In the genomic region with DNA sequence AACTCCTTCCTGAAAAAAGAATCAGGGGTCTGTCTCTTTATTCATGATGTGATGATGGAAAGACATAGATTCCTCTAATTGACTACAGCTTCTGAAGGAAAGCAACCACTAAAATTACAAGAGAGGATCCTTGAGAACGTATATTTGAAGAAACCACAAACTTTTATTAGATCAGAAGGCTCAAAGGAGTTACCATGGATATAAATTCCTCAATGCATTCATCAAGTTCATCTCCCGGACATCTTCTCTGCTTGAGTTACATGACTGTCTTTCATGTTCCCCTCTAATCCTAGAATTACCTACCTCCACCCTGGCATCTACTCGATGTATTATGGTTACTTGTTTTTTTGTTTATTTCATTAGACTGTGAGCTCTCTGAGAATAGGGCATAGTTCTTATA, we compare ENCODE assay signal across 24 cellular contexts.
"Had no signal": no experiment of that assay in that cellular context is flagged by ENCODE, and none has a peak within 500 bp of the region (broad histone marks: within the 10 kb centered on the region; RNA-seq: fewer than 3 reads in every experiment).

No MANE protein-coding gene starts in this region.

- H3K4me1 Mint-ChIP-seq: naive thymus-derived CD4-positive, alpha-beta T cell; neural progenitor cell; stimulated activated naive B cell treated with anti-CD40 and anti-IgM and Interleukin-4, amounts not matched to agents 10 μg/mL and 1 μg/mL and 100 μg/mL, for 72 hours had no signal

- H3K4me3 Mint-ChIP-seq: naive thymus-derived CD4-positive, alpha-beta T cell; nephron; neural progenitor cell; stimulated activated naive B cell treated with anti-CD40 and anti-IgM and Interleukin-4, amounts not matched to agents 10 μg/mL and 1 μg/mL and 100 μg/mL, for 72 hours; stimulated activated naive CD8-positive, alpha-beta T cell treated with anti-CD3 and anti-CD28 coated beads, Interleukin-15, Interleukin-2, amounts not matched to agents 100 ng/mL and 50 ng/mL, for 24 hours had no signal

- H3K9me3 ChIP-seq: gastrocnemius medialis, prostate gland, thoracic aorta, upper lobe of left lung had no signal

- H3K27me3 Mint-ChIP-seq: naive thymus-derived CD4-positive, alpha-beta T cell; stimulated activated naive B cell treated with anti-CD40 and anti-IgM and Interleukin-4, amounts not matched to agents 10 μg/mL and 1 μg/mL and 100 μg/mL, for 72 hours; stimulated activated naive CD8-positive, alpha-beta T cell treated with anti-CD3 and anti-CD28 coated beads, Interleukin-15, Interleukin-2, amounts not matched to agents 100 ng/mL and 50 ng/mL, for 24 hours had no signal

- H3K36me3 Mint-ChIP-seq: naive thymus-derived CD4-positive, alpha-beta T cell; neural progenitor cell; stimulated activated naive B cell treated with anti-CD40 and anti-IgM and Interleukin-4, amounts not matched to agents 10 μg/mL and 1 μg/mL and 100 μg/mL, for 72 hours had no signal

- H3K27ac ChIP-seq: coronary artery, esophagus muscularis mucosa, gastrocnemius medialis, left lung, neural progenitor cell, parathyroid adenoma, prostate gland, right atrium auricular region, thoracic aorta, tibial nerve, upper lobe of left lung had no signal

- DNase-seq: dermis blood vessel endothelial cell; effector memory CD4-positive, alpha-beta T cell; gastrocnemius medialis; head of caudate nucleus; left cardiac atrium; left lung; mesenchymal stem cell; midbrain; naive thymus-derived CD4-positive, alpha-beta T cell; stimulated activated CD4-positive, alpha-beta T cell treated with anti-CD3 and anti-CD28 coated beads, Interleukin-15, amount 100 ng/mL, for 24 hours; stimulated activated CD4-positive, alpha-beta T cell treated with anti-CD3 and anti-CD28 coated beads, Interleukin-2, amount 100 ng/mL, for 48 hours; stimulated activated naive B cell treated with anti-CD40 and anti-IgM and Interleukin-4, amounts not matched to agents 10 μg/mL and 1 μg/mL and 100 μg/mL, for 72 hours; upper lobe of left lung had no signal

- H3K36me3 ChIP-seq: esophagus muscularis mucosa, gastrocnemius medialis, left lung, neural progenitor cell, prostate gland, right atrium auricular region, thoracic aorta, tibial nerve, upper lobe of left lung had no signal

- ATAC-seq: gastrocnemius medialis; left cardiac atrium; left lung; naive thymus-derived CD4-positive, alpha-beta T cell; sciatic nerve; stimulated activated naive B cell treated with anti-CD40 and anti-IgM and Interleukin-4, amounts not matched to agents 10 μg/mL and 1 μg/mL and 100 μg/mL, for 72 hours had no signal

- H3K9me3 Mint-ChIP-seq: nephron; neural progenitor cell; stimulated activated naive B cell treated with anti-CD40 and anti-IgM and Interleukin-4, amounts not matched to agents 10 μg/mL and 1 μg/mL and 100 μg/mL, for 72 hours had no signal

- H3K27ac Mint-ChIP-seq: naive thymus-derived CD4-positive, alpha-beta T cell; nephron; neural progenitor cell; stimulated activated naive B cell treated with anti-CD40 and anti-IgM and Interleukin-4, amounts not matched to agents 10 μg/mL and 1 μg/mL and 100 μg/mL, for 72 hours; stimulated activated naive CD8-positive, alpha-beta T cell treated with anti-CD3 and anti-CD28 coated beads, Interleukin-15, Interleukin-2, amounts not matched to agents 100 ng/mL and 50 ng/mL, for 24 hours had no signal

- H3K4me3 ChIP-seq: coronary artery, esophagus muscularis mucosa, gastrocnemius medialis, left lung, neural progenitor cell, prostate gland, right atrium auricular region, thoracic aorta, tibial nerve, upper lobe of left lung had no signal

- H3K9ac ChIP-seq: neural progenitor cell, parathyroid adenoma had no signal
